In the genomic region with DNA sequence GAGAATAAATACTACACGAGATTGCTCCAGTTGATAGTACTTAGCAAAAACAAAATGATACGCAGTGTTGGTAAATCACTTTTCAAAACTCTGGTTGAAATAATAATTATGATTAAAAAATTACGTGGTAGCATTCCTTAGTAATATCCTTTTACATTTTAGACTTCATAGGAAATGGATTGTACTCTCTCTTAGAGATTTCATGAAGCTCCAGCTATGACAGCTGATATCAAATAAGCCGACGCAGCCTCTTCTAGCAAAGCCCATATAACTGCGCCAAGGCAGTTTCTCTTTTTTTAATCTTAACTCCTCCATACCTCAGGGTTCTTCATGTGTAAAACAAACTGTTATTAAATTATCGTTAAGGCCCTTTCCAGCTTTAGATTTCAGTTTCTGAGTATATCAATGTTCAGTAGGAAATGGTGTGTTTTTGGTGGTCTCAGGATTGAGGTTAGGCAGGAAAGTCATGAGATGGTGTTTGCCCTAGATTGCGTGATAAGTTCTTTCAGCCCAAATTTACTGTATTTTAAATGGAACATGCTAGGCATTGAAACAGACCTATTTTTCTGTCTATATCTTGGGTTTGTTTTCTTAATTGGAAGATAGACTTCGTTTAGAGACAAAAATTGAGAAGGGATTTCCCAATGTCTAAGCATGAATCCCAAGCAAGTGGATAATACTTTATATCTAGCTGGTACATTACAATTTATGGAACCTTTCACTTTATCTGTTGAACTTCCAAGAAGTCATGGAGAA, we compare ENCODE assay signal across 8 cellular contexts. TPM values are rescaled to one million over a fixed set of nuclear protein-coding genes. Genes with fewer than 3 reads are reported as not detected.
A peak's percentile ranks its signal among the peaks of the same experiment; 100 is the strongest.
DNase-seq lines count a peak whose midpoint lies in the region; ATAC-seq and TF ChIP-seq lines count a peak whose summit lies in the region.

No MANE protein-coding gene starts in this region.

- no peaks in the 10 kb centered on the region for H3K9me3 Mint-ChIP-seq in mesothelial cell of epicardium

- peak overlapping the region; percentile 75 for H3K27ac Mint-ChIP-seq in mesothelial cell of epicardium

- H3K36me3 Mint-ChIP-seq in mesothelial cell of epicardium = no peaks in the 10 kb centered on the region

- peaks cover 0 to 40% (median 29%) of the 10 kb centered on the region in 9 donors for H3K4me1 ChIP-seq in heart right ventricle
- peaks cover 19% of the 10 kb centered on the region for H3K4me1 ChIP-seq in vagina

- 43 to 44% methylated on average over 9 of the region's 9 CpGs for WGBS in heart right ventricle, 2 donors

- no peaks in the 10 kb centered on the region for H3K27me3 Mint-ChIP-seq in mesothelial cell of epicardium (ENCODE audit: low read depth)

- intact Hi-C loops in heart right ventricle (cut with DNase I) (loop anchor here in 1 of 10 donors (10.0 kb wide), 1 partner anchor 780 kb away; no protein-coding TSS in a partner anchor), left ventricle myocardium superior (cut with micrococcal nuclease) (no loop called here), vagina (cut with DNase I) (no loop called here)

- in situ Hi-C loops in brain microvascular endothelial cell (cut with HindIII; ENCODE audit: low pct_ligation_motif_present, low sequenced_read_pairs) = no loop called here

- peak overlapping the region; percentile 94 to 100 (median 98) for H3K27ac ChIP-seq in heart right ventricle
- H3K27ac ChIP-seq in brain microvascular endothelial cell = peak overlapping the region; percentile 94
- H3K27ac ChIP-seq in vagina = peak overlapping the region; percentile 96

- DNase-seq in heart right ventricle (no peak), left ventricle myocardium superior (no peak), brain microvascular endothelial cell (no peak), mesothelial cell of epicardium (ENCODE audit: low spot score in 2 of 2, unreplicated experiment in 2 of 2) (no peak), vagina (ENCODE audit: extremely low spot score in 2 of 2) (no peak), amniotic stem cell (lab: John Stamatoyannopoulos, UW) (no peak)

- H3K36me3 ChIP-seq in heart right ventricle = peaks cover 0 to 20% (median 4%) of the 10 kb centered on the region in 9 donors
- peaks cover 10% of the 10 kb centered on the region for H3K36me3 ChIP-seq in brain microvascular endothelial cell (replicated peaks)
- H3K36me3 ChIP-seq in vagina = peaks cover 0 to 5% of the 10 kb centered on the region in 2 donors

- TF ChIP-seq CTCF in heart right ventricle (IDR thresholded peaks at IDR 0.05) (no peak), brain microvascular endothelial cell (IDR thresholded peaks at IDR 0.05; ENCODE audit: low read depth, low read length, missing control alignments) (no peak), mesothelial cell of epicardium (IDR thresholded peaks at IDR 0.05; ENCODE audit: unreplicated experiment) (no peak), vagina (IDR thresholded peaks at IDR 0.05) (no peak)

- peaks cover 36% of the 10 kb centered on the region for H3K4me1 Mint-ChIP-seq in mesothelial cell of epicardium

- no peaks in the 10 kb centered on the region for H3K27me3 ChIP-seq in heart right ventricle
- no peaks in the 10 kb centered on the region for H3K27me3 ChIP-seq in brain microvascular endothelial cell (replicated peaks)
- H3K27me3 ChIP-seq in vagina = no peaks in the 10 kb centered on the region

- H3K4me3 Mint-ChIP-seq in mesothelial cell of epicardium = peak overlapping the region; percentile 68

- peak overlapping the region; percentile 78 to 94 (median 86) for H3K4me3 ChIP-seq in heart right ventricle
- peak overlapping the region; percentile 80 for H3K4me3 ChIP-seq in brain microvascular endothelial cell (ENCODE audit: low read depth, low read length)
- peak overlapping the region; percentile 81 for H3K4me3 ChIP-seq in vagina

- H3K9me3 ChIP-seq in heart right ventricle (no peaks in the 10 kb centered on the region), vagina (no peaks in the 10 kb centered on the region)

- TF ChIP-seq POLR2A in vagina (IDR thresholded peaks at IDR 0.05) = no peak

- no peak for ATAC-seq in heart right ventricle
- ATAC-seq in left ventricle myocardium superior = no peak
- ATAC-seq in GM19328 (IDR thresholded peaks at IDR 0.05; ENCODE audit: unreplicated experiment) = no peak
- ATAC-seq in HG02571 (IDR thresholded peaks at IDR 0.05; ENCODE audit: unreplicated experiment) = no peak

RNA-seq across cellular contexts. Expression of a gene that starts 0.9 kb away (rescaled TPM):
- 100 to 1,000 TPM; 345 to 918 (median 571) TPM for total RNA-seq in heart right ventricle
- 100 to 1,000 TPM; 154 to 542 TPM for polyA plus RNA-seq in heart right ventricle
- 414 TPM for total RNA-seq in left ventricle myocardium superior
- total RNA-seq in mesothelial cell of epicardium = 52.4 to 57.8 TPM (median 54.0 TPM) in 3 replicates
- 67.8 TPM for total RNA-seq in vagina
